In the genomic region with DNA sequence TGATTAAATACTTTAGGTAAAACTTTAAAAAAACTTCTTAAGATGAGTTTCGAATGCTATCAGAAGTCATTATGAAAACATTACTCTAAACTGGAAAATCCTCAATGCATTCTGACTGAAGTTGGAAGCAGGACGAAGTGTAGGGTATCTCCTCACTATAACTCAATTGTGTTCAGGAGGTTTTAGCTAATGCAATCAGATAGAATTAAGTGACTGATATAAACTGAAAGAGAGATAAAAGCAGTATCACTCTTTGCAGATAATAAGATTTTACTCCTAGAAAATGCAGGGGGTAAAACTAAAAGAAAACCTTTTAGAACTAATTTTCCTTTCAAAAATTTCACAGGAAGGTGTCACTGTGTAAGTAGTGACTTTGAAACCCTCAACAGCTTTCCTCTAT, we compare ENCODE assay signal across 40 cellular contexts. TPM values are rescaled to one million over a fixed set of nuclear protein-coding genes. Genes with fewer than 3 reads are reported as not detected.
"Had no signal": no experiment of that assay in that cellular context is flagged by ENCODE, and none has a peak within 500 bp of the region (broad histone marks: within the 10 kb centered on the region; RNA-seq: fewer than 3 reads in every experiment).

No MANE protein-coding gene starts in this region.

- H3K4me3 Mint-ChIP-seq: activated naive CD4-positive, alpha-beta T cell treated with anti-CD3 and anti-CD28 coated beads for 36 hours; activated naive CD4-positive, alpha-beta T cell treated with anti-CD3 and anti-CD28 coated beads, Interleukin-2, amount 10 ng/mL, durations not matched to agents 7 days and 5 days; activated naive CD4-positive, alpha-beta T cell treated with anti-CD3 and anti-CD28 coated beads, Interleukin-2, amount 50 U/mL, for 24 hours; activated naive CD8-positive, alpha-beta T cell; activated naive CD8-positive, alpha-beta T cell treated with anti-CD3 and anti-CD28 coated beads for 36 hours; activated naive CD8-positive, alpha-beta T cell treated with anti-CD3 and anti-CD28 coated beads, Interleukin-2, amount 10 ng/mL, durations not matched to agents 7 days and 5 days; activated naive CD8-positive, alpha-beta T cell treated with anti-CD3 and anti-CD28 coated beads, Interleukin-2, amount 50 U/mL, for 24 hours; activated T-cell treated with anti-CD3 and anti-CD28 coated beads, Interleukin-2, amount 50 U/mL, for 4 hours; activated T-cell treated with anti-CD3 and anti-CD28 coated beads, Interleukin-2, amount 50 U/mL, for 72 hours; activated T-helper 1 cell treated with anti-CD3 and anti-CD28 coated beads, Interleukin-12 subunit alpha, Interleukin-12 subunit beta, Interleukin-2, Interleukin-4 antibody, amounts not matched to agents 30 ng/mL and 10 ng/mL and 1 ng/mL, durations not matched to agents 14 hours and 24 hours and 36 hours; activated T-helper 17 cell treated with anti-CD3 and anti-CD28 coated beads, Interleukin-2, amount 50 U/mL, for 72 hours; brain; central memory CD8-positive, alpha-beta T cell had no signal

- ATAC-seq: activated naive CD4-positive, alpha-beta T cell treated with anti-CD3 and anti-CD28 coated beads, Interleukin-2, amount 50 U/mL, for 72 hours; activated naive CD8-positive, alpha-beta T cell treated with anti-CD3 and anti-CD28 coated beads, Interleukin-2, amount 50 U/mL, for 24 hours; activated T-cell treated with anti-CD3 and anti-CD28 coated beads, Interleukin-2, amount 50 U/mL, for 4 hours; activated T-cell treated with anti-CD3 and anti-CD28 coated beads, Interleukin-2, amount 50 U/mL, for 72 hours; activated T-helper 17 cell treated with anti-CD3 and anti-CD28 coated beads, Interleukin-2, amount 50 U/mL, for 72 hours; body of pancreas had no signal

- H3K36me3 ChIP-seq: adrenal gland, ascending aorta, brain microvascular endothelial cell, breast epithelium, cardiac muscle cell had no signal

- H3K27me3 ChIP-seq: adrenal gland, ascending aorta, body of pancreas, brain microvascular endothelial cell, breast epithelium, cardiac muscle cell had no signal

- DNase-seq: activated effector memory CD4-positive, alpha-beta T cell treated with anti-CD3 and anti-CD28 coated beads, Interleukin-2, amount 50 U/mL, for 16 hours; activated effector memory CD4-positive, alpha-beta T cell treated with Interleukin-2 at 50 U/mL for 16 hours; activated gamma-delta T cell; activated gamma-delta T cell treated with Interleukin-2 at 50 U/mL for 16 hours; activated naive CD4-positive, alpha-beta T cell; activated naive CD4-positive, alpha-beta T cell treated with anti-CD3 and anti-CD28 coated beads for 36 hours; activated naive CD4-positive, alpha-beta T cell treated with anti-CD3 and anti-CD28 coated beads, Interleukin-2, amount 10 ng/mL, durations not matched to agents 7 days and 5 days; activated naive CD4-positive, alpha-beta T cell treated with anti-CD3 and anti-CD28 coated beads, Interleukin-2, amount 50 U/mL, for 16 hours; activated naive CD4-positive, alpha-beta T cell treated with Interleukin-2 at 50 U/mL for 16 hours; activated naive CD8-positive, alpha-beta T cell treated with anti-CD3 and anti-CD28 coated beads for 36 hours; activated naive CD8-positive, alpha-beta T cell treated with anti-CD3 and anti-CD28 coated beads, Interleukin-2, amount 10 ng/mL, durations not matched to agents 7 days and 5 days; activated naive CD8-positive, alpha-beta T cell treated with anti-CD3 and anti-CD28 coated beads, Interleukin-2, amount 50 U/mL, for 24 hours; activated T-cell treated with anti-CD3 and anti-CD28 coated beads, Interleukin-2, amount 50 U/mL, for 4 hours; activated T-cell treated with anti-CD3 and anti-CD28 coated beads, Interleukin-2, amount 50 U/mL, for 48 hours; activated T-cell treated with anti-CD3 and anti-CD28 coated beads, Interleukin-2, amount 50 U/mL, for 72 hours; adrenal gland; amniotic stem cell; amygdala; anterior cingulate cortex; aorta; body of pancreas; brain microvascular endothelial cell; caudate nucleus; central memory CD4-positive, alpha-beta T cell; cerebellar nuclear complex had no signal

- H3K9me3 ChIP-seq: adrenal gland, body of pancreas had no signal

- H3K4me1 Mint-ChIP-seq: activated naive CD4-positive, alpha-beta T cell treated with anti-CD3 and anti-CD28 coated beads, Interleukin-2, amount 10 ng/mL, durations not matched to agents 7 days and 5 days; activated naive CD4-positive, alpha-beta T cell treated with anti-CD3 and anti-CD28 coated beads, Interleukin-2, amount 50 U/mL, for 24 hours; activated naive CD8-positive, alpha-beta T cell treated with anti-CD3 and anti-CD28 coated beads for 36 hours; activated naive CD8-positive, alpha-beta T cell treated with anti-CD3 and anti-CD28 coated beads, Interleukin-2, amount 10 ng/mL, durations not matched to agents 7 days and 5 days; activated naive CD8-positive, alpha-beta T cell treated with anti-CD3 and anti-CD28 coated beads, Interleukin-2, amount 50 U/mL, for 24 hours; activated T-helper 17 cell treated with anti-CD3 and anti-CD28 coated beads, Interleukin-2, amount 50 U/mL, for 72 hours; brain; central memory CD8-positive, alpha-beta T cell had no signal

- H3K4me3 ChIP-seq: adrenal gland, ascending aorta, body of pancreas, breast epithelium, cardiac muscle cell had no signal

- H3K27ac Mint-ChIP-seq: activated naive CD4-positive, alpha-beta T cell treated with anti-CD3 and anti-CD28 coated beads for 36 hours; activated naive CD4-positive, alpha-beta T cell treated with anti-CD3 and anti-CD28 coated beads, Interleukin-2, amount 10 ng/mL, durations not matched to agents 7 days and 5 days; activated naive CD4-positive, alpha-beta T cell treated with anti-CD3 and anti-CD28 coated beads, Interleukin-2, amount 50 U/mL, for 24 hours; activated naive CD4-positive, alpha-beta T cell treated with anti-CD3 and anti-CD28 coated beads, Interleukin-2, amount 50 U/mL, for 72 hours; activated naive CD8-positive, alpha-beta T cell; activated naive CD8-positive, alpha-beta T cell treated with anti-CD3 and anti-CD28 coated beads for 36 hours; activated naive CD8-positive, alpha-beta T cell treated with anti-CD3 and anti-CD28 coated beads, Interleukin-2, amount 10 ng/mL, durations not matched to agents 7 days and 5 days; activated naive CD8-positive, alpha-beta T cell treated with anti-CD3 and anti-CD28 coated beads, Interleukin-2, amount 50 U/mL, for 24 hours; activated T-cell treated with anti-CD3 and anti-CD28 coated beads, Interleukin-2, amount 50 U/mL, for 72 hours; activated T-helper 1 cell treated with anti-CD3 and anti-CD28 coated beads, Interleukin-12 subunit alpha, Interleukin-12 subunit beta, Interleukin-2, Interleukin-4 antibody, amounts not matched to agents 30 ng/mL and 10 ng/mL and 1 ng/mL, durations not matched to agents 14 hours and 24 hours and 36 hours; activated T-helper 17 cell treated with anti-CD3 and anti-CD28 coated beads, Interleukin-2, amount 50 U/mL, for 72 hours; activated T-helper 2 cell treated with anti-CD3 and anti-CD28 coated beads, Interferon-gamma antibody, Interleukin-2, Interleukin-4, amounts not matched to agents 10 μg/mL and 5 μg/mL and 100 μg/mL, durations not matched to agents 14 hours and 24 hours and 36 hours; brain had no signal

- H3K9me3 Mint-ChIP-seq: activated naive CD8-positive, alpha-beta T cell treated with anti-CD3 and anti-CD28 coated beads, Interleukin-2, amount 10 ng/mL, durations not matched to agents 7 days and 5 days had no signal

- H3K27me3 Mint-ChIP-seq: activated naive CD4-positive, alpha-beta T cell treated with anti-CD3 and anti-CD28 coated beads, Interleukin-2, amount 10 ng/mL, durations not matched to agents 7 days and 5 days; activated naive CD4-positive, alpha-beta T cell treated with anti-CD3 and anti-CD28 coated beads, Interleukin-2, amount 50 U/mL, for 24 hours; activated naive CD8-positive, alpha-beta T cell; activated naive CD8-positive, alpha-beta T cell treated with anti-CD3 and anti-CD28 coated beads for 36 hours; activated naive CD8-positive, alpha-beta T cell treated with anti-CD3 and anti-CD28 coated beads, Interleukin-2, amount 10 ng/mL, durations not matched to agents 7 days and 5 days; activated naive CD8-positive, alpha-beta T cell treated with anti-CD3 and anti-CD28 coated beads, Interleukin-2, amount 50 U/mL, for 24 hours; activated T-helper 17 cell treated with anti-CD3 and anti-CD28 coated beads, Interleukin-2, amount 50 U/mL, for 72 hours; brain; central memory CD8-positive, alpha-beta T cell had no signal

- H3K4me1 ChIP-seq: adrenal gland, ascending aorta, body of pancreas, breast epithelium had no signal

- H3K27ac ChIP-seq: adrenal gland, ascending aorta, body of pancreas, brain microvascular endothelial cell, breast epithelium, cardiac muscle cell had no signal

- H3K36me3 Mint-ChIP-seq: activated naive CD4-positive, alpha-beta T cell treated with anti-CD3 and anti-CD28 coated beads, Interleukin-2, amount 10 ng/mL, durations not matched to agents 7 days and 5 days; activated naive CD4-positive, alpha-beta T cell treated with anti-CD3 and anti-CD28 coated beads, Interleukin-2, amount 50 U/mL, for 24 hours; activated naive CD8-positive, alpha-beta T cell; activated naive CD8-positive, alpha-beta T cell treated with anti-CD3 and anti-CD28 coated beads for 36 hours; activated naive CD8-positive, alpha-beta T cell treated with anti-CD3 and anti-CD28 coated beads, Interleukin-2, amount 10 ng/mL, durations not matched to agents 7 days and 5 days; brain had no signal

RNA-seq across cellular contexts. Expression of gene TAS2R1, which starts 22.1 kb away (rescaled TPM):
- total RNA-seq: activated naive CD4-positive, alpha-beta T cell treated with anti-CD3 and anti-CD28 coated beads for 36 hours; activated naive CD4-positive, alpha-beta T cell treated with anti-CD3 and anti-CD28 coated beads, Interleukin-2, amount 50 U/mL, for 72 hours; activated naive CD8-positive, alpha-beta T cell treated with anti-CD3 and anti-CD28 coated beads for 36 hours; activated naive CD8-positive, alpha-beta T cell treated with anti-CD3 and anti-CD28 coated beads, Interleukin-2, amount 10 ng/mL, durations not matched to agents 7 days and 5 days; activated T-cell treated with anti-CD3 and anti-CD28 coated beads, Interleukin-2, amount 50 U/mL, for 4 hours; activated T-cell treated with anti-CD3 and anti-CD28 coated beads, Interleukin-2, amount 50 U/mL, for 72 hours; activated T-helper 1 cell treated with anti-CD3 and anti-CD28 coated beads, Interleukin-12 subunit alpha, Interleukin-12 subunit beta, Interleukin-2, Interleukin-4 antibody, amounts not matched to agents 30 ng/mL and 10 ng/mL and 1 ng/mL, durations not matched to agents 14 hours and 24 hours and 36 hours; activated T-helper 17 cell treated with anti-CD3 and anti-CD28 coated beads, Interleukin-2, amount 50 U/mL, for 72 hours; activated T-helper 2 cell treated with anti-CD3 and anti-CD28 coated beads, Interferon-gamma antibody, Interleukin-2, Interleukin-4, amounts not matched to agents 10 μg/mL and 5 μg/mL and 100 μg/mL, durations not matched to agents 14 hours and 24 hours and 36 hours; adrenal gland; aorta; ascending aorta; astrocyte; body of pancreas; breast epithelium; bronchial epithelial cell; cardiac muscle cell; cardiac septum had no signal
- polyA plus RNA-seq: adipose tissue, adrenal gland, aorta, cardiac muscle cell had no signal
